ENCODE assay signal across 1 cellular context in the genomic region with DNA sequence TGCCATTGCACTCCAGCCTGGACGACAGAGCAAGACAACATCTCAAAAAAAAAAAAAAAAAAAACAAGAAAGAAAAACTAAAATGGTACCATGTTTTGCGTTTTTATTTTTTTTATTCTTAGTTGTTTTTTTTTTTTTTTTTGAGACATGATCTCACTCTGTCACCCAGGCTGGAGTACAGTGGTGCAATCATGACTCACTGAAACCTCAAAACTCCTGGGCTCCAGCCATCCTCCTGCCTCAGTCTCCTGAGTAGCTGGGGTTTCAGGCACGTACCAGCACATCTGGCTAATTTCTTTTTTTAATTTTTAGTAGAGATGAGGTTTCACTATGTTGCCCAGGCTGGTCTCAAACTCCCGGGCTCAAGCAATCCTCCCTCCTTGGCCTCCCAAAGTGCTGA.
TF ChIP-seq lines count a peak whose summit lies in the region.
"Not testable (repeated sequence)": the region's sequence is repeated elsewhere in the genome, so short reads cannot be mapped to it uniquely, and the experiment has no call there.

No MANE protein-coding gene starts in this region.

TF ChIP-seq in K562, 482 proteins besides CTCF, POLR2A, EP300 and RAD21:
- peak; percentile 62 for TF ChIP-seq ZNF384 (IDR thresholded peaks at IDR 0.05; ENCODE audit: low read depth, low read length)
- 0 out of 2 replicates have a peak, but pooled peaks have one; percentile 11 for TF ChIP-seq CEBPG (CRISPR knock-in tag; IDR thresholded peaks at IDR 0.05)
- TF ChIP-seq CEBPG (tag; conservative IDR thresholded peaks at IDR 0.05 in 1 of 2, IDR thresholded peaks at IDR 0.05 in 1 of 2); ATF3 (CRISPR knock-in tag; conservative IDR thresholded peaks at IDR 0.05): not testable (repeated sequence)
- peak; percentile 68 for TF ChIP-seq FOSL1 (tag; conservative IDR thresholded peaks at IDR 0.05)
- 0 out of 2 replicates have a peak, but pooled peaks have one; percentile 40 for TF ChIP-seq ATF3 (IDR thresholded peaks at IDR 0.05)
